1 cellular context compared by ENCODE assay signal in genomic region chr2:113755690-113756063, GRCh38.
TF ChIP-seq lines count a peak whose summit lies in the region.

No MANE protein-coding gene starts in this region.

TF ChIP-seq in HepG2, 621 proteins besides CTCF, POLR2A, EP300 and RAD21 (continued from another document):
- TF ChIP-seq ZNF572 (CRISPR knock-in tag; IDR thresholded peaks at IDR 0.05) (no peak), CREB1 (IDR thresholded peaks at IDR 0.05) (no peak), CREB1 (CRISPR knock-in tag; IDR thresholded peaks at IDR 0.05) (no peak)
